Comparison of ENCODE assay signal across 8 cellular contexts in the genomic region with DNA sequence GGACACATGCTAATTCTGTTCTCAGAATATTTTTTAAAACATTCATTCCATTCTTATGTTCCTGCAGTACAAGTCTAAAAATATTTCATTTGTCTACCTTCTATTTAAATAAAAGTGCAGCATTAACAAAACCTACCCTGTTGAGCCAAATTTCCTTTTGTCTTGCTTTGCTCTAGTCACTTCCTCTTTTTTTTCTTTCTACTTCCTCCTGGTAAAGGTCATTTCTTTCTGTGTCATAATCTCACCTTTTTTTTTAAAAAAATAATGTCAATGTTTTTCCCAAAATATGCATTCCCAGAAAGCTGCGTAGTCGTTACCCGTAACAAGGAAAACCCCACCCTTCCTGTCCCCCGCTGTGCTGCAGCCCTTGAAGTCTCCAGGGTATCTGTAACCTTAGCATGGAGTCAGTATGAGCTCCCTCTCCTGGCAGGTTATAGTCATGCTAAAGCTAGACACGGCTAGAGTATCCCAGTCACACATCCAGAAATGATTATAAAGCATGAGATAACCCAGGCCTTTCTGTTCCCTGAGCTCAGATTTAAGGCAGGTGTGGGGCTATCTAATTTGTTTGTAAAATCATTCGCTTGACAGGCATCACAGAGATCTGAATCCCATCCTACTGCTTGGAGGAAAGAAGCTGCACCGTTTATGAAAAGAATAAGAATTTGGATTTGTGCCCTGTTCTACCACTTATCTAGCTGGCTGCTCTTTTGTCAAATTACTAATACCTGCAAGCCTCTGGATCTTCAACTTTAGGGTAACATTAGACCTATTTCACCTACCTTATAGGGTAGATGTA. TPM values are rescaled to one million over a fixed set of nuclear protein-coding genes. Genes with fewer than 3 reads are reported as not detected.
DNase-seq lines count a peak whose midpoint lies in the region; ATAC-seq, FAIRE-seq and TF ChIP-seq lines count a peak whose summit lies in the region.

No MANE protein-coding gene starts in this region.

- no peaks in the 10 kb centered on the region for H3K27me3 ChIP-seq in muscle layer of duodenum (ENCODE audit: low read depth, low read length)

- peak overlapping the region; percentile 83 for H3K27ac Mint-ChIP-seq in activated CD8-positive, alpha-beta memory T cell treated with anti-CD3 and anti-CD28 coated beads, Interleukin-2, amount 10 ng/mL, durations not matched to agents 7 days and 5 days

- peak overlapping the region in 1 of 2 donors; percentile 17 for H3K4me3 ChIP-seq in muscle layer of duodenum (ENCODE audit: low read depth in 1 of 2, low read length in 2 of 2)

- TF ChIP-seq POLR2A in erythroblast (IDR thresholded peaks at IDR 0.05; ENCODE audit: low read length), result no peak

- peaks cover 8% of the 10 kb centered on the region for H3K36me3 Mint-ChIP-seq in activated CD8-positive, alpha-beta memory T cell treated with anti-CD3 and anti-CD28 coated beads, Interleukin-2, amount 10 ng/mL, durations not matched to agents 7 days and 5 days

- CTCF ChIA-PET in activated CD8-positive, alpha-beta memory T cell treated with anti-CD3 and anti-CD28 coated beads, Interleukin-2, amount 10 ng/mL, durations not matched to agents 7 days and 5 days (lab: Charles Lee), result interaction anchor here (0.8 to 2.7 kb wide), 45 partner anchors 9 to 368 kb away, joined by 3 to 61 read pairs (median 5); a partner anchor contains a TSS

- peak; percentile 79 for TF ChIP-seq CTCF in D721Med (IDR thresholded peaks at IDR 0.05; ENCODE audit: insufficient read depth, missing control alignments)

- H3K4me1 ChIP-seq in muscle layer of duodenum (ENCODE audit: control insufficient read depth in 1 of 2, insufficient read depth in 2 of 2, low read length in 2 of 2), result peaks cover 0 to 15% of the 10 kb centered on the region in 2 donors

- no peaks in the 10 kb centered on the region for H3K36me3 ChIP-seq in muscle layer of duodenum (ENCODE audit: control insufficient read depth in 1 of 2, insufficient read depth in 2 of 2, low read length in 2 of 2)

- H3K9me3 ChIP-seq in muscle layer of duodenum (ENCODE audit: control insufficient read depth in 1 of 2, low read length in 2 of 2), result no peaks in the 10 kb centered on the region

- H3K9me3 Mint-ChIP-seq in activated CD8-positive, alpha-beta memory T cell treated with anti-CD3 and anti-CD28 coated beads, Interleukin-2, amount 10 ng/mL, durations not matched to agents 7 days and 5 days (ENCODE audit: low read depth), result no peaks in the 10 kb centered on the region

- peak overlapping the region; percentile 11 for H3K27ac ChIP-seq in muscle layer of duodenum (ENCODE audit: low read length)

- no peaks in the 10 kb centered on the region for H3K27me3 Mint-ChIP-seq in activated CD8-positive, alpha-beta memory T cell treated with anti-CD3 and anti-CD28 coated beads, Interleukin-2, amount 10 ng/mL, durations not matched to agents 7 days and 5 days

- peaks cover 18% of the 10 kb centered on the region for H3K4me1 Mint-ChIP-seq in activated CD8-positive, alpha-beta memory T cell treated with anti-CD3 and anti-CD28 coated beads, Interleukin-2, amount 10 ng/mL, durations not matched to agents 7 days and 5 days

- ATAC-seq in GM21381 (IDR thresholded peaks at IDR 0.05; ENCODE audit: unreplicated experiment), result peak; percentile 97
- ATAC-seq in activated CD8-positive, alpha-beta memory T cell treated with anti-CD3 and anti-CD28 coated beads, Interleukin-2, amount 10 ng/mL, durations not matched to agents 7 days and 5 days, result peak; percentile 100

- H3K4me3 Mint-ChIP-seq in activated CD8-positive, alpha-beta memory T cell treated with anti-CD3 and anti-CD28 coated beads, Interleukin-2, amount 10 ng/mL, durations not matched to agents 7 days and 5 days, result peak overlapping the region; percentile 70

- FAIRE-seq in D721Med (lab: Jason Lieb, UNC), result no peak

- DNase-seq in D721Med (ENCODE audit: insufficient read length, low spot score) (no peak), HS-5 (ENCODE audit: low read depth) (peak; percentile 80), NOMO-1 (lab: John Stamatoyannopoulos, UW; ENCODE audit: unreplicated experiment in 2 of 2) (peak; percentile 67 to 85), erythroblast (lab: John Stamatoyannopoulos, UW) (peak; percentile 87 to 91)
- peak; percentile 86 for DNase-seq in activated CD8-positive, alpha-beta memory T cell treated with anti-CD3 and anti-CD28 coated beads, Interleukin-2, amount 10 ng/mL, durations not matched to agents 7 days and 5 days
- peak; percentile 49 for DNase-seq in stimulated activated naive CD4-positive, alpha-beta T cell treated with Interleukin-2 at 50 U/mL for 16 hours (lab: John Stamatoyannopoulos, UW)

RNA-seq across cellular contexts. Expression of a gene that starts 51.1 kb away (rescaled TPM):
- 100 to 1,000 TPM in 1 of 2 experiments, 10 to 100 TPM in 1; 50.1 to 102 TPM for total RNA-seq in activated CD8-positive, alpha-beta memory T cell treated with anti-CD3 and anti-CD28 coated beads, Interleukin-2, amount 10 ng/mL, durations not matched to agents 7 days and 5 days
